Comparison of ENCODE assay signal across 8 cellular contexts in the genomic region with DNA sequence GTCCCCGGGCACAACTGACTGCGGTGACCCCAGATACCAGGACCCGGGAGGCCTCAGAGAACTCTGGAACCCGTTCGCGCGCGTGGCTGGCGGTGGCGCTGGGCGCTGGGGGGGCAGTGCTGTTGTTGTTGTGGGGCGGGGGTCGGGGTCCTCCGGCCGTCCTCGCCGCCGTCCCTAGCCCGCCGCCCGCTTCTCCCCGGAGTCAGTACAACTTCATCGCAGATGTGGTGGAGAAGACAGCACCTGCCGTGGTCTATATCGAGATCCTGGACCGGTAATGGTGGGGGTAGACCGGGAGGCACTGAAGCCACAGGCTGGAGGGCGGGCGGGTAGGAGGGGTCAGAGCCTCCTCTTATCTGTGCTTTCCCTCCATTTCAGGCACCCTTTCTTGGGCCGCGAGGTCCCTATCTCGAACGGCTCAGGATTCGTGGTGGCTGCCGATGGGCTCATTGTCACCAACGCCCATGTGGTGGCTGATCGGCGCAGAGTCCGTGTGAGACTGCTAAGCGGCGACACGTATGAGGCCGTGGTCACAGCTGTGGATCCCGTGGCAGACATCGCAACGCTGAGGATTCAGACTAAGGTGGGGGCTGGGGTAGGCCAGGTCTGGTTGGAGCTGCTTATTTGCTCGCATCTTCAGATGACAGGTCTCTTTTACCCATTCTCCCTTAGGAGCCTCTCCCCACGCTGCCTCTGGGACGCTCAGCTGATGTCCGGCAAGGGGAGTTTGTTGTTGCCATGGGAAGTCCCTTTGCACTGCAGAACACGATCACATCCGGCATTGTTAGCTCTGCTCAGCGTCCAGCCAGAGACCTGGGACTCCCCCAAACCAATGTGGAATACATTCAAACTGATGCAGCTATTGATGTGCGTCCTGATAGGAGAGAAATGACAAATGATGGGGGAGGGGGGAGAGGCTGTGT. TPM values are rescaled to one million over a fixed set of nuclear protein-coding genes. Genes with fewer than 3 reads are reported as not detected.
A peak's percentile ranks its signal among the peaks of the same experiment; 100 is the strongest.
DNase-seq lines count a peak whose midpoint lies in the region; ATAC-seq and TF ChIP-seq lines count a peak whose summit lies in the region.

No MANE protein-coding gene starts in this region.

- H3K36me3 Mint-ChIP-seq in activated naive CD4-positive, alpha-beta T cell treated with anti-CD3 and anti-CD28 coated beads for 36 hours (ENCODE audit: low read depth): peaks cover 48% of the 10 kb centered on the region
- H3K36me3 Mint-ChIP-seq in osteocyte (ENCODE audit: unreplicated experiment): peaks cover 19% of the 10 kb centered on the region

- peak overlapping the region; percentile 98 for H3K4me3 Mint-ChIP-seq in activated naive CD4-positive, alpha-beta T cell treated with anti-CD3 and anti-CD28 coated beads for 36 hours
- peak overlapping the region; percentile 95 for H3K4me3 Mint-ChIP-seq in osteocyte (ENCODE audit: unreplicated experiment)

- H3K4me1 Mint-ChIP-seq in activated naive CD4-positive, alpha-beta T cell treated with anti-CD3 and anti-CD28 coated beads for 36 hours (ENCODE audit: low read depth): peaks cover 40% of the 10 kb centered on the region
- H3K4me1 Mint-ChIP-seq in osteocyte (ENCODE audit: unreplicated experiment): peaks cover 28% of the 10 kb centered on the region

- no peaks in the 10 kb centered on the region for H3K27me3 Mint-ChIP-seq in activated naive CD4-positive, alpha-beta T cell treated with anti-CD3 and anti-CD28 coated beads for 36 hours (ENCODE audit: low read depth)
- H3K27me3 Mint-ChIP-seq in osteocyte (ENCODE audit: unreplicated experiment): no peaks in the 10 kb centered on the region

- TF ChIP-seq CTCF in osteocyte (IDR thresholded peaks at IDR 0.05): no peak

- intact Hi-C loops in activated naive CD4-positive, alpha-beta T cell treated with anti-CD3 and anti-CD28 coated beads for 36 hours (cut with micrococcal nuclease): loop anchor here (2.0 to 10.0 kb wide), 5 partner anchors 33 to 706 kb away; a partner anchor contains a TSS
- intact Hi-C loops in head of caudate nucleus (cut with DNase I): no loop called here

- no peaks in the 10 kb centered on the region for H3K9me3 Mint-ChIP-seq in activated naive CD4-positive, alpha-beta T cell treated with anti-CD3 and anti-CD28 coated beads for 36 hours
- H3K9me3 Mint-ChIP-seq in osteocyte (ENCODE audit: unreplicated experiment): no peaks in the 10 kb centered on the region

- CTCF ChIA-PET in activated naive CD4-positive, alpha-beta T cell treated with anti-CD3 and anti-CD28 coated beads for 36 hours (lab: Charles Lee): interaction anchor here (0.9 to 4.4 kb wide), 10 partner anchors 21 to 61 kb away, joined by 3 to 50 read pairs (median 6); a partner anchor contains a TSS

- ATAC-seq in HG02623 (IDR thresholded peaks at IDR 0.05; ENCODE audit: unreplicated experiment): peak; percentile 29

- DNase-seq in NCI-H1105 treated with DMSO at 0.1 percent for 48 hours (lab: John Stamatoyannopoulos, UW) (peak; percentile 10), NCI-H1105 (lab: John Stamatoyannopoulos, UW) (no peak), NOMO-1 treated with DMSO at 0.1 percent for 48 hours (lab: John Stamatoyannopoulos, UW; ENCODE audit: unreplicated experiment) (peak; percentile 30), head of caudate nucleus (peak in 27 of 42 donors; percentile 10 to 59 (median 35)), osteocyte (ENCODE audit: extremely low spot score, unreplicated experiment) (no peak), kidney glomerular epithelial cell (lab: John Stamatoyannopoulos, UW) (no peak)
- DNase-seq in activated naive CD4-positive, alpha-beta T cell treated with anti-CD3 and anti-CD28 coated beads for 36 hours: peak; percentile 77

- peak overlapping the region; percentile 84 for H3K27ac Mint-ChIP-seq in activated naive CD4-positive, alpha-beta T cell treated with anti-CD3 and anti-CD28 coated beads for 36 hours
- H3K27ac Mint-ChIP-seq in osteocyte (ENCODE audit: unreplicated experiment): peak overlapping the region; percentile 76

RNA-seq across cellular contexts. Expression of a gene that starts 0.8 kb away (rescaled TPM):
- 10 to 100 TPM; 39.0 to 39.7 TPM for total RNA-seq in activated naive CD4-positive, alpha-beta T cell treated with anti-CD3 and anti-CD28 coated beads for 36 hours
- total RNA-seq in osteocyte: 32.0 and 32.3 TPM in 2 replicates

RNA-seq across cellular contexts. Expression of a gene that starts 1.0 kb away (rescaled TPM):
- 10 to 100 TPM; 77.4 to 78.5 TPM for total RNA-seq in activated naive CD4-positive, alpha-beta T cell treated with anti-CD3 and anti-CD28 coated beads for 36 hours
- 96.3 and 97.1 TPM in 2 replicates for total RNA-seq in osteocyte

RNA-seq across cellular contexts. Expression of a gene that starts 4.5 kb away (rescaled TPM):
- under 1 TPM; 0.10 to 0.45 TPM for total RNA-seq in activated naive CD4-positive, alpha-beta T cell treated with anti-CD3 and anti-CD28 coated beads for 36 hours
- total RNA-seq in osteocyte: 0.26 and 0.32 TPM in 2 replicates

RNA-seq across cellular contexts. Expression of a gene that starts 16.2 kb away (rescaled TPM):
- total RNA-seq in activated naive CD4-positive, alpha-beta T cell treated with anti-CD3 and anti-CD28 coated beads for 36 hours: under 1 TPM; 0.10 TPM
- not detected in 2 replicates for total RNA-seq in osteocyte

RNA-seq across cellular contexts. Expression of a gene that starts 23.0 kb away (rescaled TPM):
- total RNA-seq in activated naive CD4-positive, alpha-beta T cell treated with anti-CD3 and anti-CD28 coated beads for 36 hours: 10 to 100 TPM; 21.1 to 24.4 TPM
- total RNA-seq in osteocyte: 32.2 and 32.5 TPM in 2 replicates

Comparison
In these comparisons a context has a peak if more than half of its experiments do, and no peak if none do; other contexts are left out.
1. DNase-seq: peak in NCI-H1105 treated with DMSO at 0.1 percent for 48 hours (single experiment), NOMO-1 treated with DMSO at 0.1 percent for 48 hours (single experiment), activated naive CD4-positive, alpha-beta T cell treated with anti-CD3 and anti-CD28 coated beads for 36 hours (single experiment) and head of caudate nucleus (27 of 42); none in NCI-H1105 (single experiment), osteocyte (single experiment) and kidney glomerular epithelial cell (single experiment).